In genomic region chr1:153783233-153784190, GRCh38 we compare ENCODE assay signal across 8 cellular contexts. TPM values are rescaled to one million over a fixed set of nuclear protein-coding genes. Genes with fewer than 3 reads are reported as not detected.
DNase-seq lines count a peak whose midpoint lies in the region; ATAC-seq, FAIRE-seq and TF ChIP-seq lines count a peak whose summit lies in the region.

No MANE protein-coding gene starts in this region.

- H3K36me3 Mint-ChIP-seq in activated CD4-positive, alpha-beta T cell treated with anti-CD3 and anti-CD28 coated beads, Interleukin-2, amount 10 ng/mL, durations not matched to agents 24 days and 14 days (ENCODE audit: low read depth), result no peaks in the 10 kb centered on the region

- no peaks in the 10 kb centered on the region for H3K27me3 ChIP-seq in BJ (ENCODE audit: control insufficient read depth, insufficient read depth, low read length)
- H3K27me3 ChIP-seq in HepG2 (ENCODE audit: control insufficient read depth in 1 of 2, insufficient read depth in 2 of 2, low read length in 2 of 2), result no peaks in the 10 kb centered on the region

- ATAC-seq in HG03442 (IDR thresholded peaks at IDR 0.05; ENCODE audit: unreplicated experiment) (peak; percentile 92), HepG2 (peak; percentile 91)

- H3K36me3 ChIP-seq in BJ (ENCODE audit: control insufficient read depth, insufficient read depth, low read length), result no peaks in the 10 kb centered on the region
- H3K36me3 ChIP-seq in HepG2 (replicated peaks in 1 of 2; ENCODE audit: control insufficient read depth in 1 of 2, insufficient read depth in 2 of 2, low read length in 2 of 2), result no peaks in the 10 kb centered on the region

- H3K4me2 ChIP-seq in HepG2 (ENCODE audit: low read depth, low read length), result peak overlapping the region; percentile 92

- FAIRE-seq in GM19239 (lab: Jason Lieb, UNC) (peak; percentile 93), HepG2 (lab: Jason Lieb, UNC) (peak; percentile 60)

- TSS peak; percentile 99 for BruUV-seq in HepG2 (replicated peaks; lab: Mats Ljungman, UMichigan)

- H3K4me1 Mint-ChIP-seq in activated CD4-positive, alpha-beta T cell treated with anti-CD3 and anti-CD28 coated beads, Interleukin-2, amount 10 ng/mL, durations not matched to agents 24 days and 14 days, result peaks cover 7% of the 10 kb centered on the region

- H3K27ac Mint-ChIP-seq in activated CD4-positive, alpha-beta T cell treated with anti-CD3 and anti-CD28 coated beads, Interleukin-2, amount 10 ng/mL, durations not matched to agents 24 days and 14 days, result peak overlapping the region; percentile 97

- peak overlapping the region; percentile 96 for H3K4me3 Mint-ChIP-seq in activated CD4-positive, alpha-beta T cell treated with anti-CD3 and anti-CD28 coated beads, Interleukin-2, amount 10 ng/mL, durations not matched to agents 24 days and 14 days

- TF ChIP-seq POLR2A in HepG2 (IDR thresholded peaks at IDR 0.05; ENCODE audit: insufficient read depth in 1 of 2, low read depth in 2 of 2, low read length in 2 of 2), result peak; percentile 85 to 96

- CTCF ChIA-PET in BJ (lab: Yijun Ruan, JAX), result interaction anchor here (1.0 kb wide), 1 partner anchor 16 kb away, joined by 4 read pairs; no protein-coding TSS in a partner anchor
- CTCF ChIA-PET in HepG2 (lab: Yijun Ruan, JAX; ENCODE audit: low intra/inter-chr PET ratio, low total read pairs), result no interaction called here

- no peak for TF ChIP-seq RAD21 in HepG2 (CRISPR knock-in tag; IDR thresholded peaks at IDR 0.05)

- peaks cover 12% of the 10 kb centered on the region for H3K27me3 Mint-ChIP-seq in activated CD4-positive, alpha-beta T cell treated with anti-CD3 and anti-CD28 coated beads, Interleukin-2, amount 10 ng/mL, durations not matched to agents 24 days and 14 days

- H3K9ac ChIP-seq in HepG2 (ENCODE audit: insufficient read depth, low read depth, low read length), result peak overlapping the region; percentile 80

- H3K9me3 ChIP-seq in HepG2 (ENCODE audit: low read length), result no peaks in the 10 kb centered on the region

- TF ChIP-seq EP300 in HepG2 (IDR thresholded peaks at IDR 0.05; ENCODE audit: low read depth in 2 of 2, low read length in 2 of 2) (no peak; a peak in 1 of 4 replicates), HepG2 (CRISPR knock-in tag; IDR thresholded peaks at IDR 0.05; ENCODE audit: borderline replicate concordance) (no peak)

- WGBS in HepG2 (ENCODE audit: low lambda C conversion rate), result 2% methylated on average over 30 of the region's 61 CpGs

- DNase-seq in BJ (ENCODE audit: low read depth) (peak; percentile 44), GM19239 (ENCODE audit: insufficient read length, low spot score) (peak; percentile 91), NCI-H526 (lab: John Stamatoyannopoulos, UW) (peak; percentile 94 to 99), cortex of kidney (lab: John Stamatoyannopoulos, UW) (peak; percentile 95), HepG2 (ENCODE audit: low spot score) (peak; percentile 71)
- peak; percentile 98 for DNase-seq in activated CD4-positive, alpha-beta T cell treated with anti-CD3 and anti-CD28 coated beads, Interleukin-2, amount 10 ng/mL, durations not matched to agents 24 days and 14 days
- DNase-seq in stimulated activated CD4-positive, alpha-beta T cell treated with anti-CD3 and anti-CD28 coated beads, Interleukin-2, amount 100 ng/mL, for 48 hours, result peak; percentile 90 to 94

- H3K4me3 ChIP-seq in BJ (ENCODE audit: low read depth, low read length) (peak overlapping the region; percentile 63), HepG2 (replicated peaks in 1 of 3; ENCODE audit: insufficient read depth in 1 of 3, low read depth in 2 of 3, low read length in 3 of 3) (peak overlapping the region; percentile 72 to 78 (median 76))

- no peaks in the 10 kb centered on the region for H3K9me3 Mint-ChIP-seq in activated CD4-positive, alpha-beta T cell treated with anti-CD3 and anti-CD28 coated beads, Interleukin-2, amount 10 ng/mL, durations not matched to agents 24 days and 14 days

- POLR2A ChIA-PET in BJ (lab: Charles Lee), result no interaction called here
- POLR2A ChIA-PET in HepG2 (lab: Yijun Ruan, JAX), result interaction anchor here (0.5 to 2.3 kb wide), 13 partner anchors 9 to 551 kb away, joined by 3 to 13 read pairs (median 5); partner anchors contain the start of genes CHTOP, CREB3L4, ILF2 and JTB

- intact Hi-C loops in activated CD4-positive, alpha-beta T cell treated with anti-CD3 and anti-CD28 coated beads, Interleukin-2, amount 10 ng/mL, durations not matched to agents 24 days and 14 days (cut with micrococcal nuclease), result loop anchor here (1.0 kb wide), 3 partner anchors 8 to 175 kb away; partner anchors contain the start of genes CRTC2 and SLC27A3
- intact Hi-C loops in HepG2 (cut with micrococcal nuclease; ENCODE audit: unreplicated experiment), result no loop called here

- peak overlapping the region; percentile 11 for H2AFZ ChIP-seq in HepG2 (ENCODE audit: low read length)

- peaks cover 46% of the 10 kb centered on the region for H3K4me1 ChIP-seq in HepG2 (ENCODE audit: insufficient read depth, low read length)

- TF ChIP-seq CTCF in BJ (IDR thresholded peaks at IDR 0.05; ENCODE audit: insufficient read depth, low read depth, low read length) (0 out of 2 replicates have a peak, but pooled peaks have one; percentile 13), HepG2 (CRISPR knock-in tag; IDR thresholded peaks at IDR 0.05) (peak; percentile 14; the same call in 1 of the 2 replicates)

- in situ Hi-C loops in HepG2 (cut with HindIII; ENCODE audit: extremely low pct_ligation_motif_present, low pct_unique_long_range_greater_than_20kb), result no loop called here

- no peaks in the 10 kb centered on the region for H3K79me2 ChIP-seq in HepG2 (ENCODE audit: insufficient read depth, low read length)

- no peaks in the 10 kb centered on the region for H4K20me1 ChIP-seq in HepG2 (ENCODE audit: insufficient read depth, low read length)

- H3K27ac ChIP-seq in HepG2 (ENCODE audit: extremely low read length, insufficient read depth, low read length), result peak overlapping the region; percentile 79

TF ChIP-seq in HepG2, 621 proteins besides CTCF, POLR2A, EP300 and RAD21 (continues in another document):
- TF ChIP-seq EEA1 (CRISPR knock-in tag; IDR thresholded peaks at IDR 0.05; ENCODE audit: borderline replicate concordance), result no peak
- peak; percentile 94 for TF ChIP-seq ARID2 (CRISPR knock-in tag; IDR thresholded peaks at IDR 0.05; ENCODE audit: borderline replicate concordance)

RNA-seq across cellular contexts. Expression of gene SLC27A3, which starts 8.3 kb away (rescaled TPM):
- 18.2 and 25.4 TPM in 2 replicates for polyA plus RNA-seq in BJ (2011; rRNA removed)
- polyA minus RNA-seq in BJ (2011; rRNA and poly(A)+ RNA removed), result 14.8 and 23.4 TPM in 2 replicates
- total RNA-seq in activated CD4-positive, alpha-beta T cell treated with anti-CD3 and anti-CD28 coated beads, Interleukin-2, amount 10 ng/mL, durations not matched to agents 24 days and 14 days, result 10.0 and 10.3 TPM in 2 replicates
- total RNA-seq in HepG2 (2016; rRNA removed; fragmentation: Illumina TruSeq; extraction: Trizol), result 1.3 and 4.3 TPM in 2 replicates
- 0.88 and 1.3 TPM in 2 replicates for total RNA-seq in HepG2 (2016; cell fraction: cytosol; rRNA removed; fragmentation: Illumina TruSeq; extraction: Trizol; ENCODE audit: low read depth)
- 1.2 and 3.2 TPM in 2 replicates for total RNA-seq in HepG2 (2016; cell fraction: insoluble cytoplasmic fraction; rRNA removed; fragmentation: Illumina TruSeq; extraction: Trizol)
- 0.86 and 1.1 TPM in 2 replicates for total RNA-seq in HepG2 (2016; cell fraction: membrane; rRNA removed; fragmentation: Illumina TruSeq; extraction: Trizol)
- 3.7 and 6.2 TPM in 2 replicates for total RNA-seq in HepG2 (2016; cell fraction: nucleus; rRNA removed; fragmentation: Illumina TruSeq; extraction: Trizol)
- polyA plus RNA-seq in HepG2 (2011; rRNA removed), result 5.2 and 10.3 TPM in 2 replicates
- polyA plus RNA-seq in HepG2 (2011; cell fraction: cytosol; rRNA removed), result 4.1 and 5.0 TPM in 2 replicates
- polyA plus RNA-seq in HepG2 (2011; cell fraction: nucleus; rRNA removed), result 17.3 and 21.3 TPM in 2 replicates
- polyA plus RNA-seq in HepG2 (2012), result 4.4 and 4.5 TPM in 2 replicates
- 1.1 and 1.5 TPM in 2 replicates for polyA plus RNA-seq in HepG2 (2016; cell fraction: cytosol; fragmentation: Illumina TruSeq; extraction: Trizol; ENCODE audit: low read depth)
- 1.5 and 2.9 TPM in 2 replicates for polyA plus RNA-seq in HepG2 (2016; cell fraction: insoluble cytoplasmic fraction; fragmentation: Illumina TruSeq; extraction: Trizol; ENCODE audit: low read depth)
- polyA plus RNA-seq in HepG2 (2016; cell fraction: membrane; fragmentation: Illumina TruSeq; extraction: Trizol; ENCODE audit: low read depth), result 1.1 and 1.2 TPM in 2 replicates
- 17.9 and 19.1 TPM in 2 replicates for polyA plus RNA-seq in HepG2 (2016; cell fraction: nucleus; fragmentation: Illumina TruSeq; extraction: Trizol; ENCODE audit: insufficient read depth, low read depth)
- polyA minus RNA-seq in HepG2 (2011; rRNA and poly(A)+ RNA removed; ENCODE audit: low replicate concordance), result 8.8 and 82.9 TPM in 2 replicates
- polyA minus RNA-seq in HepG2 (2011; cell fraction: cytosol; rRNA and poly(A)+ RNA removed), result 3.7 and 4.7 TPM in 2 replicates
- 3.1 TPM in 2 replicates for polyA minus RNA-seq in HepG2 (2011; cell fraction: nucleus; rRNA and poly(A)+ RNA removed)

RNA-seq across cellular contexts. Expression of gene INTS3, which starts 55.7 kb away (rescaled TPM):
- polyA plus RNA-seq in BJ (2011; rRNA removed) (38.8 and 52.8 TPM in 2 replicates), HepG2 (2011; rRNA removed) (27.2 and 28.2 TPM in 2 replicates)
- 30.1 and 34.8 TPM in 2 replicates for polyA minus RNA-seq in BJ (2011; rRNA and poly(A)+ RNA removed)
- 63.1 and 64.8 TPM in 2 replicates for total RNA-seq in activated CD4-positive, alpha-beta T cell treated with anti-CD3 and anti-CD28 coated beads, Interleukin-2, amount 10 ng/mL, durations not matched to agents 24 days and 14 days
- 14.7 and 17.2 TPM in 2 replicates for total RNA-seq in HepG2 (2016; rRNA removed; fragmentation: Illumina TruSeq; extraction: Trizol)
- total RNA-seq in HepG2 (2016; cell fraction: cytosol; rRNA removed; fragmentation: Illumina TruSeq; extraction: Trizol; ENCODE audit: low read depth), result 6.7 TPM in 2 replicates
- 12.6 and 16.4 TPM in 2 replicates for total RNA-seq in HepG2 (2016; cell fraction: insoluble cytoplasmic fraction; rRNA removed; fragmentation: Illumina TruSeq; extraction: Trizol)
- 7.1 and 7.2 TPM in 2 replicates for total RNA-seq in HepG2 (2016; cell fraction: membrane; rRNA removed; fragmentation: Illumina TruSeq; extraction: Trizol)
- 23.2 and 23.6 TPM in 2 replicates for total RNA-seq in HepG2 (2016; cell fraction: nucleus; rRNA removed; fragmentation: Illumina TruSeq; extraction: Trizol)
- polyA plus RNA-seq in HepG2 (2011; cell fraction: cytosol; rRNA removed), result 8.2 TPM in 2 replicates
- polyA plus RNA-seq in HepG2 (2011; cell fraction: nucleus; rRNA removed), result 142 and 147 TPM in 2 replicates
- 16.7 and 18.0 TPM in 2 replicates for polyA plus RNA-seq in HepG2 (2012)
- 1.3 and 1.4 TPM in 2 replicates for polyA plus RNA-seq in HepG2 (2016; cell fraction: cytosol; fragmentation: Illumina TruSeq; extraction: Trizol; ENCODE audit: low read depth)
- 12.9 and 15.4 TPM in 2 replicates for polyA plus RNA-seq in HepG2 (2016; cell fraction: insoluble cytoplasmic fraction; fragmentation: Illumina TruSeq; extraction: Trizol; ENCODE audit: low read depth)
- polyA plus RNA-seq in HepG2 (2016; cell fraction: membrane; fragmentation: Illumina TruSeq; extraction: Trizol; ENCODE audit: low read depth), result 2.8 and 3.9 TPM in 2 replicates
- 58.6 and 63.7 TPM in 2 replicates for polyA plus RNA-seq in HepG2 (2016; cell fraction: nucleus; fragmentation: Illumina TruSeq; extraction: Trizol; ENCODE audit: insufficient read depth, low read depth)
- polyA minus RNA-seq in HepG2 (2011; rRNA and poly(A)+ RNA removed; ENCODE audit: low replicate concordance), result 33.3 and 85.9 TPM in 2 replicates
- polyA minus RNA-seq in HepG2 (2011; cell fraction: cytosol; rRNA and poly(A)+ RNA removed), result 9.0 and 10.7 TPM in 2 replicates
- 39.5 and 49.7 TPM in 2 replicates for polyA minus RNA-seq in HepG2 (2011; cell fraction: nucleus; rRNA and poly(A)+ RNA removed)

Comparison
In these comparisons a context has a peak if more than half of its experiments do, and no peak if none do; other contexts are left out.
1. Peak in every context shown above with its lines: DNase-seq, ATAC-seq, H3K4me3 ChIP-seq and H3K27ac ChIP-seq.
2. DNase-seq: peak in every context shown above with its lines; median percentile 98 in activated CD4-positive, alpha-beta T cell treated with anti-CD3 and anti-CD28 coated beads, Interleukin-2, amount 10 ng/mL, durations not matched to agents 24 days and 14 days; 96 in NCI-H526; 95 in cortex of kidney; 92 in stimulated activated CD4-positive, alpha-beta T cell treated with anti-CD3 and anti-CD28 coated beads, Interleukin-2, amount 100 ng/mL, for 48 hours; 91 in GM19239; 71 in HepG2; 44 in BJ.